16 cellular contexts compared by ENCODE assay signal in genomic region chr2:24337958-24338357, GRCh38. TPM values are rescaled to one million over a fixed set of nuclear protein-coding genes. Genes with fewer than 3 reads are reported as not detected.
DNase-seq lines count a peak whose midpoint lies in the region; ATAC-seq and TF ChIP-seq lines count a peak whose summit lies in the region.
"Had no signal": no experiment of that assay in that cellular context is flagged by ENCODE, and none has a peak within 500 bp of the region (broad histone marks: within the 10 kb centered on the region; RNA-seq: fewer than 3 reads in every experiment).

No MANE protein-coding gene starts in this region.

- ATAC-seq in natural killer cell: peak in 1 of 3 donors; percentile 25
- ATAC-seq in natural killer cell treated with Interleukin-12 subunit alpha and Interleukin-12 subunit beta and Interleukin-15 and Interleukin-18, amount 100 ng/mL, for 72 hours: no peak
- no peak for ATAC-seq in T-helper 17 cell
- no peak for ATAC-seq in foreskin keratinocyte
- ATAC-seq in upper lobe of right lung: no peak
- no peak for ATAC-seq in HG02678 (IDR thresholded peaks at IDR 0.05; ENCODE audit: unreplicated experiment)
- ATAC-seq: activated CD8-positive, alpha-beta memory T cell treated with anti-CD3 and anti-CD28 coated beads, Interleukin-2, amount 10 ng/mL, durations not matched to agents 7 days and 5 days; left ventricle myocardium superior had no signal

- DNase-seq in natural killer cell: no peak
- DNase-seq in natural killer cell treated with Interleukin-12 subunit alpha and Interleukin-12 subunit beta and Interleukin-15 and Interleukin-18, amount 100 ng/mL, for 72 hours (ENCODE audit: low spot score): no peak
- no peak for DNase-seq in T-helper 17 cell
- DNase-seq in foreskin keratinocyte: no peak
- DNase-seq in upper lobe of right lung: no peak
- no peak for DNase-seq in activated naive CD4-positive, alpha-beta T cell treated with anti-CD3 and anti-CD28 coated beads, Interleukin-2, amount 50 U/mL, for 16 hours
- DNase-seq in activated CD4-positive, alpha-beta T cell treated with anti-CD3 and anti-CD28 coated beads, Interleukin-2, amount 50 U/mL, for 1 hour: no peak
- DNase-seq: activated CD8-positive, alpha-beta memory T cell treated with anti-CD3 and anti-CD28 coated beads, Interleukin-2, amount 10 ng/mL, durations not matched to agents 7 days and 5 days; HCEC 1CT; KG1; left ventricle myocardium superior; NCI-H1417 treated with DMSO at 0.1 percent for 48 hours; NCI-H2227 treated with DMSO at 0.1 percent for 48 hours; nephron progenitor cell; tibial artery had no signal

- no peak overlapping the region for H3K27ac ChIP-seq in foreskin keratinocyte
- peak overlapping the region; percentile 12 for H3K27ac ChIP-seq in upper lobe of right lung
- H3K27ac ChIP-seq: tibial artery had no signal

- H3K9me3 Mint-ChIP-seq in natural killer cell: no peaks in the 10 kb centered on the region
- no peaks in the 10 kb centered on the region for H3K9me3 Mint-ChIP-seq in natural killer cell treated with Interleukin-12 subunit alpha and Interleukin-12 subunit beta and Interleukin-15 and Interleukin-18, amount 100 ng/mL, for 72 hours

- no peaks in the 10 kb centered on the region for H3K27me3 Mint-ChIP-seq in natural killer cell (ENCODE audit: low read depth in 2 of 2)
- no peaks in the 10 kb centered on the region for H3K27me3 Mint-ChIP-seq in natural killer cell treated with Interleukin-12 subunit alpha and Interleukin-12 subunit beta and Interleukin-15 and Interleukin-18, amount 100 ng/mL, for 72 hours
- H3K27me3 Mint-ChIP-seq in T-helper 17 cell: no peaks in the 10 kb centered on the region
- H3K27me3 Mint-ChIP-seq: activated CD8-positive, alpha-beta memory T cell treated with anti-CD3 and anti-CD28 coated beads, Interleukin-2, amount 10 ng/mL, durations not matched to agents 7 days and 5 days had no signal

- TF ChIP-seq CTCF in natural killer cell (IDR thresholded peaks at IDR 0.05) (no peak), foreskin keratinocyte (conservative IDR thresholded peaks at IDR 0.05) (peak; percentile 12), upper lobe of right lung (IDR thresholded peaks at IDR 0.05) (no peak)

- H3K4me1 Mint-ChIP-seq in natural killer cell (peaks cover 70 to 82% of the 10 kb centered on the region in 2 donors), T-helper 17 cell (peaks cover 68% of the 10 kb centered on the region)
- peaks cover 67 to 71% of the 10 kb centered on the region in 2 donors for H3K4me1 Mint-ChIP-seq in natural killer cell treated with Interleukin-12 subunit alpha and Interleukin-12 subunit beta and Interleukin-15 and Interleukin-18, amount 100 ng/mL, for 72 hours (ENCODE audit: low read depth in 2 of 2)

- H3K27me3 ChIP-seq in foreskin keratinocyte (no peaks in the 10 kb centered on the region), upper lobe of right lung (no peaks in the 10 kb centered on the region)
- H3K27me3 ChIP-seq: tibial artery had no signal

- H3K4me1 ChIP-seq in foreskin keratinocyte: no peaks in the 10 kb centered on the region
- H3K4me1 ChIP-seq in upper lobe of right lung: peaks cover 33% of the 10 kb centered on the region

- no peaks in the 10 kb centered on the region for H3K36me3 Mint-ChIP-seq in natural killer cell
- H3K36me3 Mint-ChIP-seq in natural killer cell treated with Interleukin-12 subunit alpha and Interleukin-12 subunit beta and Interleukin-15 and Interleukin-18, amount 100 ng/mL, for 72 hours: no peaks in the 10 kb centered on the region
- H3K36me3 Mint-ChIP-seq in T-helper 17 cell (ENCODE audit: low read depth): peaks cover 4% of the 10 kb centered on the region

- H3K36me3 ChIP-seq in upper lobe of right lung: no peaks in the 10 kb centered on the region
- H3K36me3 ChIP-seq: tibial artery had no signal

- intact Hi-C loops in natural killer cell (cut with micrococcal nuclease): no loop called here
- intact Hi-C loops in upper lobe of right lung (cut with DNase I): no loop called here

- H3K27ac Mint-ChIP-seq in natural killer cell (peak overlapping the region; percentile 52 to 70), T-helper 17 cell (peak overlapping the region; percentile 69)
- H3K27ac Mint-ChIP-seq in natural killer cell treated with Interleukin-12 subunit alpha and Interleukin-12 subunit beta and Interleukin-15 and Interleukin-18, amount 100 ng/mL, for 72 hours: peak overlapping the region in 1 of 2 donors; percentile 34
- H3K27ac Mint-ChIP-seq: activated CD8-positive, alpha-beta memory T cell treated with anti-CD3 and anti-CD28 coated beads, Interleukin-2, amount 10 ng/mL, durations not matched to agents 7 days and 5 days; nephron progenitor cell had no signal

- H3K9me3 ChIP-seq in T-helper 17 cell (ENCODE audit: control insufficient read depth, low read length, poor library complexity, severe bottlenecking) (no peaks in the 10 kb centered on the region), upper lobe of right lung (no peaks in the 10 kb centered on the region)
- H3K9me3 ChIP-seq: tibial artery had no signal

- H3K4me3 ChIP-seq in upper lobe of right lung: no peak overlapping the region
- H3K4me3 ChIP-seq: tibial artery had no signal

- H3K4me3 Mint-ChIP-seq in natural killer cell (no peak overlapping the region), T-helper 17 cell (no peak overlapping the region)
- H3K4me3 Mint-ChIP-seq in natural killer cell treated with Interleukin-12 subunit alpha and Interleukin-12 subunit beta and Interleukin-15 and Interleukin-18, amount 100 ng/mL, for 72 hours: no peak overlapping the region
- H3K4me3 Mint-ChIP-seq: activated CD8-positive, alpha-beta memory T cell treated with anti-CD3 and anti-CD28 coated beads, Interleukin-2, amount 10 ng/mL, durations not matched to agents 7 days and 5 days; nephron progenitor cell had no signal

RNA-seq across cellular contexts. Expression of gene ITSN2, which starts 22.4 kb away (rescaled TPM):
- total RNA-seq in natural killer cell (100 to 1,000 TPM; 101 to 118 (median 115) TPM), T-helper 17 cell (10 to 100 TPM; 90.5 to 95.5 TPM), foreskin keratinocyte (23.6 and 24.0 TPM in 2 replicates), upper lobe of right lung (104 TPM)
- total RNA-seq in natural killer cell treated with Interleukin-12 subunit alpha and Interleukin-12 subunit beta and Interleukin-15 and Interleukin-18, amount 100 ng/mL, for 72 hours: 10 to 100 TPM; 71.5 to 80.7 TPM
- 6.8 and 7.5 TPM in 2 replicates for polyA plus RNA-seq in foreskin keratinocyte
